In genomic region chr10:12934777-12935176, GRCh38 we compare ENCODE assay signal across 1 cellular context.
TF ChIP-seq lines count a peak whose summit lies in the region.

No MANE protein-coding gene starts in this region.

TF ChIP-seq in GM23338, 12 proteins besides CTCF, POLR2A, EP300 and RAD21 (continued from another document):
- no peak for TF ChIP-seq ZNF462 (CRISPR knock-in tag; IDR thresholded peaks at IDR 0.05)
- TF ChIP-seq CREB1 (CRISPR knock-in tag; IDR thresholded peaks at IDR 0.05; ENCODE audit: low read depth): no peak
- no peak for TF ChIP-seq ZNF114 (CRISPR knock-in tag; IDR thresholded peaks at IDR 0.05)
- no peak for TF ChIP-seq EZH2 (IDR thresholded peaks at IDR 0.05; ENCODE audit: low read depth, unreplicated experiment)
TF ChIP-seq in GM23338: peak in this region for 0.
